In genomic region chr11:27458182-27458581, GRCh38 we compare ENCODE assay signal across 20 cellular contexts.
"Had no signal": no experiment of that assay in that cellular context is flagged by ENCODE, and none has a peak within 500 bp of the region (broad histone marks: within the 10 kb centered on the region; RNA-seq: fewer than 3 reads in every experiment).

No MANE protein-coding gene starts in this region.

- H3K36me3 ChIP-seq: esophagus muscularis mucosa, gastroesophageal sphincter, neutrophil, right atrium auricular region, sigmoid colon, thoracic aorta, transverse colon had no signal

- H3K4me3 ChIP-seq: esophagus muscularis mucosa, gastroesophageal sphincter, right atrium auricular region, sigmoid colon, skin epidermis, thoracic aorta, transverse colon had no signal

- H3K4me1 Mint-ChIP-seq: natural killer cell; stimulated activated naive B cell treated with anti-CD40 and anti-IgM and Interleukin-4, amounts not matched to agents 10 μg/mL and 1 μg/mL and 100 μg/mL, for 72 hours; stimulated activated naive CD8-positive, alpha-beta T cell treated with anti-CD3 and anti-CD28 coated beads, Interleukin-15, amount 100 ng/mL, for 72 hours had no signal

- H3K9me3 Mint-ChIP-seq: dendritic cell treated with granulocyte-macrophage colony-stimulating factor and Interleukin-4, amounts not matched to agents 40 ng/mL and 50 ng/mL, for 4 days; effector memory CD8-positive, alpha-beta T cell; mesothelial cell of epicardium; natural killer cell; stimulated activated naive CD8-positive, alpha-beta T cell treated with anti-CD3 and anti-CD28 coated beads, Interleukin-15, amount 100 ng/mL, for 72 hours had no signal

- H3K27ac ChIP-seq: esophagus muscularis mucosa, gastroesophageal sphincter, neutrophil, right atrium auricular region, sigmoid colon, skin epidermis, thoracic aorta, transverse colon had no signal

- H3K9me3 ChIP-seq: esophagus muscularis mucosa, gastroesophageal sphincter, neutrophil, right atrium auricular region, sigmoid colon, thoracic aorta, transverse colon had no signal

- H3K27me3 ChIP-seq: esophagus muscularis mucosa, gastroesophageal sphincter, neutrophil, right atrium auricular region, sigmoid colon, transverse colon had no signal

- H3K36me3 Mint-ChIP-seq: mesothelial cell of epicardium; natural killer cell; stimulated activated naive B cell treated with anti-CD40 and anti-IgM and Interleukin-4, amounts not matched to agents 10 μg/mL and 1 μg/mL and 100 μg/mL, for 72 hours had no signal

- H3K4me3 Mint-ChIP-seq: dendritic cell treated with granulocyte-macrophage colony-stimulating factor and Interleukin-4, amounts not matched to agents 40 ng/mL and 50 ng/mL, for 4 days; effector memory CD8-positive, alpha-beta T cell; mesothelial cell of epicardium; natural killer cell; stimulated activated naive B cell treated with anti-CD40 and anti-IgM and Interleukin-4, amounts not matched to agents 10 μg/mL and 1 μg/mL and 100 μg/mL, for 72 hours; stimulated activated naive CD8-positive, alpha-beta T cell treated with anti-CD3 and anti-CD28 coated beads, Interleukin-15, amount 100 ng/mL, for 72 hours had no signal

- H3K27me3 Mint-ChIP-seq: dendritic cell treated with granulocyte-macrophage colony-stimulating factor and Interleukin-4, amounts not matched to agents 40 ng/mL and 50 ng/mL, for 4 days had no signal

- ATAC-seq: effector memory CD8-positive, alpha-beta T cell; gastroesophageal sphincter; left lobe of liver; natural killer cell; stimulated activated naive B cell treated with anti-CD40 and anti-IgM and Interleukin-4, amounts not matched to agents 10 μg/mL and 1 μg/mL and 100 μg/mL, for 72 hours; stimulated activated naive CD8-positive, alpha-beta T cell treated with anti-CD3 and anti-CD28 coated beads, Interleukin-15, amount 100 ng/mL, for 72 hours had no signal

- H3K27ac Mint-ChIP-seq: dendritic cell treated with granulocyte-macrophage colony-stimulating factor and Interleukin-4, amounts not matched to agents 40 ng/mL and 50 ng/mL, for 4 days; effector memory CD8-positive, alpha-beta T cell; natural killer cell; stimulated activated naive B cell treated with anti-CD40 and anti-IgM and Interleukin-4, amounts not matched to agents 10 μg/mL and 1 μg/mL and 100 μg/mL, for 72 hours; stimulated activated naive CD8-positive, alpha-beta T cell treated with anti-CD3 and anti-CD28 coated beads, Interleukin-15, amount 100 ng/mL, for 72 hours had no signal

- DNase-seq: effector memory CD8-positive, alpha-beta T cell; glutamatergic neuron; islet precursor cell; natural killer cell; posterior cingulate gyrus; sigmoid colon; stimulated activated CD4-positive, alpha-beta T cell treated with anti-CD3 and anti-CD28 coated beads, Interleukin-2, amount 100 ng/mL, for 24 hours; stimulated activated CD4-positive, alpha-beta T cell treated with anti-CD3 and anti-CD28 coated beads, Interleukin-4, amount 100 ng/mL, for 4 hours; stimulated activated naive B cell treated with anti-CD40 and anti-IgM and Interleukin-4, amounts not matched to agents 10 μg/mL and 1 μg/mL and 100 μg/mL, for 72 hours; stimulated activated naive CD8-positive, alpha-beta T cell treated with anti-CD3 and anti-CD28 coated beads, Interleukin-15, amount 100 ng/mL, for 72 hours; transverse colon had no signal
